In the genomic region with DNA sequence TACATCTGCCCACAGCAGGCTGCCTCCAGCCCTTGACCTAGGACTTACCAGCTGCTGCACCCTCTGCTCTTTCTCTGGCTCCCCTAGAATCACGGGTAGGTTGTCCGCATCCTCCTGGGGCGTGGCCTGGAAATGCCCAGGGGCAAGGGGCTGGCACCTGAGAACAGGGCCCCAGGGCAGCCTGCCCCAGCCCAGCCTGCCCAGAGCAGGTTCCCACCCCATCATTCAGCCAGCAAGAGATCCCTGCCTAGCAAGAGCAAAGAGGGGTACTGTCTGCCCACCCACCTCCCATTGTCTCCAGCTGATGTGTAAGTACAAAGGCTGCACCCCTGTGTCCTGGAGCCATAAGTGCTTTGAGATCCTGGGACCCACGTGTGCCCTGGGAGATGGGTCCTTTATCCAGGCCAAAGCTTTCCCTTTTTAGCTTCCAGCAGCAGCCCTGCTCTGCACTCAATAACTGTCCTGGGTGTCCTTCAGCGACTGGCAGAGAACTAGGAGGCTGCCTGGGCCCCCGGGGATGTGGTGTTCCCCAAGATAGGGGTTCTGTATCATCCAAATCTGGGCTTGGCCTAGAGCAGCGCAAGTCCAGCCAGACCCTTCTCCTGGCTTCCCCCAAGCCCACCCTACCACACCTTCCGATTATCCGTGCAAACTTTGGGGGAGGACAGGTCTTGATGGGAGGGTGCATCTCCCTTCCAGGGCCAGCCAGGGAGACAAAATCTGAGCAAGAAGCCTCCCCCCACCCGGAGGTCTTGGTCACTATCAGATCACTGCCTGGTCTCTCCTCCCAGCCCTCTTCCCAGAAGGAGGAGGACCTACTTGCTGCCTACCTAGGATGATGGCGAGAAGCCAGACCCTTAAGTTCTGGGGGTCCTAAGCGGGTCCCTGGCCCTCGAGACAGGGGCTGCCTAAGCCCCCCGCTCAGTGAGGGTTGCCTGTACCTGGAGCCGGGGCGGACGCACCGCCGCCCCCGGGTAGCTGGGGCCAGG, we compare ENCODE assay signal across 12 cellular contexts. TPM values are rescaled to one million over a fixed set of nuclear protein-coding genes. Genes with fewer than 3 reads are reported as not detected.
DNase-seq lines count a peak whose midpoint lies in the region; ATAC-seq, FAIRE-seq and TF ChIP-seq lines count a peak whose summit lies in the region.
"Had no signal": no experiment of that assay in that cellular context is flagged by ENCODE, and none has a peak within 500 bp of the region (broad histone marks: within the 10 kb centered on the region; RNA-seq: fewer than 3 reads in every experiment).

No MANE protein-coding gene starts in this region.

- CTCF ChIA-PET in activated CD4-positive, alpha-beta T cell treated with anti-CD3 and anti-CD28 coated beads for 36 hours (lab: Charles Lee): interaction anchor here (0.7 kb wide), 2 partner anchors 21 to 28 kb away, joined by 3 read pairs; partner anchors contain the start of gene SUPT4H1

- no peak for ATAC-seq in stimulated activated memory B cell treated with anti-CD40 and anti-IgM and Interleukin-4, amounts not matched to agents 10 μg/mL and 1 μg/mL and 100 μg/mL, for 72 hours
- ATAC-seq in HG02759 (IDR thresholded peaks at IDR 0.05; ENCODE audit: unreplicated experiment): no peak
- no peak for ATAC-seq in activated CD4-positive, alpha-beta T cell treated with anti-CD3 and anti-CD28 coated beads for 36 hours
- no peak for ATAC-seq in GM21367 (IDR thresholded peaks at IDR 0.05; ENCODE audit: unreplicated experiment)

- no peak for TF ChIP-seq CTCF in HFFc6 (IDR thresholded peaks at IDR 0.05)
- TF ChIP-seq CTCF in ascending aorta (IDR thresholded peaks at IDR 0.05): no peak
- no peak for TF ChIP-seq CTCF in kidney (IDR thresholded peaks at IDR 0.05; ENCODE audit: borderline replicate concordance, extremely low read depth, insufficient read depth)

- no peak overlapping the region for H3K27ac Mint-ChIP-seq in HFFc6
- peak overlapping the region; percentile 13 for H3K27ac Mint-ChIP-seq in stimulated activated memory B cell treated with anti-CD40 and anti-IgM and Interleukin-4, amounts not matched to agents 10 μg/mL and 1 μg/mL and 100 μg/mL, for 72 hours
- H3K27ac Mint-ChIP-seq in activated CD4-positive, alpha-beta T cell treated with anti-CD3 and anti-CD28 coated beads for 36 hours: no peak overlapping the region

- H3K36me3 ChIP-seq in ascending aorta (no peaks in the 10 kb centered on the region), kidney (ENCODE audit: control insufficient read depth in 1 of 2, insufficient read depth in 2 of 2, low read length in 2 of 2) (peaks cover 3 to 4% of the 10 kb centered on the region in 2 donors)

- no peaks in the 10 kb centered on the region for H3K36me3 Mint-ChIP-seq in HFFc6 (ENCODE audit: low read depth)
- H3K36me3 Mint-ChIP-seq in stimulated activated memory B cell treated with anti-CD40 and anti-IgM and Interleukin-4, amounts not matched to agents 10 μg/mL and 1 μg/mL and 100 μg/mL, for 72 hours: no peaks in the 10 kb centered on the region
- H3K36me3 Mint-ChIP-seq in activated CD4-positive, alpha-beta T cell treated with anti-CD3 and anti-CD28 coated beads for 36 hours (ENCODE audit: low read depth): peaks cover 9% of the 10 kb centered on the region

- peaks cover 24% of the 10 kb centered on the region for H3K27me3 Mint-ChIP-seq in HFFc6 (ENCODE audit: insufficient read depth)
- no peaks in the 10 kb centered on the region for H3K27me3 Mint-ChIP-seq in stimulated activated memory B cell treated with anti-CD40 and anti-IgM and Interleukin-4, amounts not matched to agents 10 μg/mL and 1 μg/mL and 100 μg/mL, for 72 hours
- H3K27me3 Mint-ChIP-seq in activated CD4-positive, alpha-beta T cell treated with anti-CD3 and anti-CD28 coated beads for 36 hours: no peaks in the 10 kb centered on the region

- no peaks in the 10 kb centered on the region for H3K9me3 Mint-ChIP-seq in HFFc6
- no peaks in the 10 kb centered on the region for H3K9me3 Mint-ChIP-seq in stimulated activated memory B cell treated with anti-CD40 and anti-IgM and Interleukin-4, amounts not matched to agents 10 μg/mL and 1 μg/mL and 100 μg/mL, for 72 hours
- H3K9me3 Mint-ChIP-seq in activated CD4-positive, alpha-beta T cell treated with anti-CD3 and anti-CD28 coated beads for 36 hours (ENCODE audit: low read depth): no peaks in the 10 kb centered on the region

- H3K27ac ChIP-seq in ascending aorta: peak overlapping the region; percentile 42 to 61
- H3K27ac ChIP-seq in kidney (ENCODE audit: low read depth in 2 of 2, low read length in 2 of 2): no peak overlapping the region

- peaks cover 2 to 3% of the 10 kb centered on the region in 2 donors for H3K4me1 ChIP-seq in ascending aorta
- H3K4me1 ChIP-seq in kidney (ENCODE audit: control insufficient read depth in 1 of 2, insufficient read depth in 1 of 2, low read depth in 1 of 2, low read length in 2 of 2): peaks cover 0 to 9% of the 10 kb centered on the region in 2 donors

- peak overlapping the region; percentile 79 to 88 for H3K9ac ChIP-seq in kidney (ENCODE audit: low read length in 2 of 2)

- H3K4me1 Mint-ChIP-seq in HFFc6 (ENCODE audit: low read depth): no peaks in the 10 kb centered on the region
- H3K4me1 Mint-ChIP-seq in stimulated activated memory B cell treated with anti-CD40 and anti-IgM and Interleukin-4, amounts not matched to agents 10 μg/mL and 1 μg/mL and 100 μg/mL, for 72 hours: peaks cover 37% of the 10 kb centered on the region
- H3K4me1 Mint-ChIP-seq in activated CD4-positive, alpha-beta T cell treated with anti-CD3 and anti-CD28 coated beads for 36 hours: peaks cover 25% of the 10 kb centered on the region

- FAIRE-seq in kidney (lab: Jason Lieb, UNC): no peak
- FAIRE-seq: frontal cortex, GM18507 had no signal

- no peaks in the 10 kb centered on the region for H3K27me3 ChIP-seq in ascending aorta

- intact Hi-C loops in ascending aorta (cut with DNase I) (loop anchor here (1.0 kb wide), 1 partner anchor 29 kb away; the partner anchor contains the start of gene SUPT4H1), kidney (cut with DNase I) (no loop called here)
- intact Hi-C loops in activated CD4-positive, alpha-beta T cell treated with anti-CD3 and anti-CD28 coated beads for 36 hours (cut with DNase I, micrococcal nuclease): no loop called here

- H3K4me3 ChIP-seq in ascending aorta (peak overlapping the region; percentile 72 to 90), kidney (ENCODE audit: low read length in 2 of 2) (peak overlapping the region; percentile 70 to 74)

- peak overlapping the region; percentile 65 for H3K4me3 Mint-ChIP-seq in HFFc6
- H3K4me3 Mint-ChIP-seq in stimulated activated memory B cell treated with anti-CD40 and anti-IgM and Interleukin-4, amounts not matched to agents 10 μg/mL and 1 μg/mL and 100 μg/mL, for 72 hours: no peak overlapping the region
- no peak overlapping the region for H3K4me3 Mint-ChIP-seq in activated CD4-positive, alpha-beta T cell treated with anti-CD3 and anti-CD28 coated beads for 36 hours

- DNase-seq in HFFc6: no peak
- DNase-seq in ascending aorta (ENCODE audit: low spot score in 2 of 2): no peak
- peak; percentile 66 for DNase-seq in kidney
- DNase-seq in activated CD4-positive, alpha-beta T cell treated with anti-CD3 and anti-CD28 coated beads for 36 hours: no peak
- DNase-seq in central memory CD4-positive, alpha-beta T cell: no peak
- DNase-seq: activated CD8-positive, alpha-beta memory T cell treated with anti-CD3 and anti-CD28 coated beads, Interleukin-2, amount 50 U/mL, for 48 hours; NCI-H524 treated with DMSO at 0.1 percent for 48 hours had no signal

- H3K9me3 ChIP-seq in ascending aorta (no peaks in the 10 kb centered on the region), kidney (ENCODE audit: control insufficient read depth in 1 of 2, low read length in 2 of 2) (no peaks in the 10 kb centered on the region)

- POLR2A ChIA-PET in activated CD4-positive, alpha-beta T cell treated with anti-CD3 and anti-CD28 coated beads for 36 hours (lab: Charles Lee): interaction anchor here (0.7 to 2.5 kb wide), 5 partner anchors 15 to 271 kb away, joined by 3 to 7 read pairs (median 5); no protein-coding TSS in a partner anchor

RNA-seq across cellular contexts. Expression of gene TSPOAP1, which starts 4.9 kb away (rescaled TPM):
- 1 to 10 TPM in 4 of 6 experiments, under 1 TPM in 2; 0.50 to 1.8 (median 1.3) TPM for total RNA-seq in HFFc6 (2021; fragmentation: NEBNext Ultra II Directional; extraction: Animal tissue kit (Norgen Biotek cat#: 25700))
- 22.4 TPM for total RNA-seq in ascending aorta
- total RNA-seq in kidney: 30.6 TPM
- 12.5 TPM for polyA plus RNA-seq in kidney (ENCODE audit: insufficient read depth, low read depth, low replicate concordance)
- 10 to 100 TPM; 11.8 to 12.4 TPM for total RNA-seq in activated CD4-positive, alpha-beta T cell treated with anti-CD3 and anti-CD28 coated beads for 36 hours

RNA-seq across cellular contexts. Expression of gene SUPT4H1, which starts 28.3 kb away (rescaled TPM):
- total RNA-seq in HFFc6 (2021; fragmentation: NEBNext Ultra II Directional; extraction: Animal tissue kit (Norgen Biotek cat#: 25700)): 100 to 1,000 TPM in 4 of 6 experiments, 10 to 100 TPM in 2; 95.6 to 110 (median 105) TPM
- total RNA-seq in ascending aorta (18.0 TPM), kidney (60.5 TPM)
- polyA plus RNA-seq in kidney (ENCODE audit: insufficient read depth, low read depth, low replicate concordance): 129 TPM
- total RNA-seq in activated CD4-positive, alpha-beta T cell treated with anti-CD3 and anti-CD28 coated beads for 36 hours: 100 to 1,000 TPM; 106 to 129 TPM

RNA-seq across cellular contexts. Expression of gene MPO, which starts 43.0 kb away (rescaled TPM):
- not detected for total RNA-seq in HFFc6 (2021; fragmentation: NEBNext Ultra II Directional; extraction: Animal tissue kit (Norgen Biotek cat#: 25700))
- 1.8 TPM for total RNA-seq in ascending aorta
- total RNA-seq in kidney: 0.47 TPM
- not detected for polyA plus RNA-seq in kidney (ENCODE audit: insufficient read depth, low read depth, low replicate concordance)
- under 1 TPM in 1 of 2 experiments, not detected in 1; 0.07 TPM for total RNA-seq in activated CD4-positive, alpha-beta T cell treated with anti-CD3 and anti-CD28 coated beads for 36 hours

Comparison
In these comparisons a context has a peak if more than half of its experiments do, and no peak if none do; other contexts are left out.
1. H3K27ac ChIP-seq: peak in ascending aorta (2 of 2); none in kidney (0 of 2).